Comparison of ENCODE assay signal across 1 cellular context in genomic region chr2:72815655-72816268, GRCh38.
A peak's percentile ranks its signal among the peaks of the same experiment; 100 is the strongest.
TF ChIP-seq lines count a peak whose summit lies in the region.

No MANE protein-coding gene starts in this region.

TF ChIP-seq in HepG2, 621 proteins besides CTCF, POLR2A, EP300 and RAD21 (continued from another document and continues in another):
- TF ChIP-seq, protein P1, sequence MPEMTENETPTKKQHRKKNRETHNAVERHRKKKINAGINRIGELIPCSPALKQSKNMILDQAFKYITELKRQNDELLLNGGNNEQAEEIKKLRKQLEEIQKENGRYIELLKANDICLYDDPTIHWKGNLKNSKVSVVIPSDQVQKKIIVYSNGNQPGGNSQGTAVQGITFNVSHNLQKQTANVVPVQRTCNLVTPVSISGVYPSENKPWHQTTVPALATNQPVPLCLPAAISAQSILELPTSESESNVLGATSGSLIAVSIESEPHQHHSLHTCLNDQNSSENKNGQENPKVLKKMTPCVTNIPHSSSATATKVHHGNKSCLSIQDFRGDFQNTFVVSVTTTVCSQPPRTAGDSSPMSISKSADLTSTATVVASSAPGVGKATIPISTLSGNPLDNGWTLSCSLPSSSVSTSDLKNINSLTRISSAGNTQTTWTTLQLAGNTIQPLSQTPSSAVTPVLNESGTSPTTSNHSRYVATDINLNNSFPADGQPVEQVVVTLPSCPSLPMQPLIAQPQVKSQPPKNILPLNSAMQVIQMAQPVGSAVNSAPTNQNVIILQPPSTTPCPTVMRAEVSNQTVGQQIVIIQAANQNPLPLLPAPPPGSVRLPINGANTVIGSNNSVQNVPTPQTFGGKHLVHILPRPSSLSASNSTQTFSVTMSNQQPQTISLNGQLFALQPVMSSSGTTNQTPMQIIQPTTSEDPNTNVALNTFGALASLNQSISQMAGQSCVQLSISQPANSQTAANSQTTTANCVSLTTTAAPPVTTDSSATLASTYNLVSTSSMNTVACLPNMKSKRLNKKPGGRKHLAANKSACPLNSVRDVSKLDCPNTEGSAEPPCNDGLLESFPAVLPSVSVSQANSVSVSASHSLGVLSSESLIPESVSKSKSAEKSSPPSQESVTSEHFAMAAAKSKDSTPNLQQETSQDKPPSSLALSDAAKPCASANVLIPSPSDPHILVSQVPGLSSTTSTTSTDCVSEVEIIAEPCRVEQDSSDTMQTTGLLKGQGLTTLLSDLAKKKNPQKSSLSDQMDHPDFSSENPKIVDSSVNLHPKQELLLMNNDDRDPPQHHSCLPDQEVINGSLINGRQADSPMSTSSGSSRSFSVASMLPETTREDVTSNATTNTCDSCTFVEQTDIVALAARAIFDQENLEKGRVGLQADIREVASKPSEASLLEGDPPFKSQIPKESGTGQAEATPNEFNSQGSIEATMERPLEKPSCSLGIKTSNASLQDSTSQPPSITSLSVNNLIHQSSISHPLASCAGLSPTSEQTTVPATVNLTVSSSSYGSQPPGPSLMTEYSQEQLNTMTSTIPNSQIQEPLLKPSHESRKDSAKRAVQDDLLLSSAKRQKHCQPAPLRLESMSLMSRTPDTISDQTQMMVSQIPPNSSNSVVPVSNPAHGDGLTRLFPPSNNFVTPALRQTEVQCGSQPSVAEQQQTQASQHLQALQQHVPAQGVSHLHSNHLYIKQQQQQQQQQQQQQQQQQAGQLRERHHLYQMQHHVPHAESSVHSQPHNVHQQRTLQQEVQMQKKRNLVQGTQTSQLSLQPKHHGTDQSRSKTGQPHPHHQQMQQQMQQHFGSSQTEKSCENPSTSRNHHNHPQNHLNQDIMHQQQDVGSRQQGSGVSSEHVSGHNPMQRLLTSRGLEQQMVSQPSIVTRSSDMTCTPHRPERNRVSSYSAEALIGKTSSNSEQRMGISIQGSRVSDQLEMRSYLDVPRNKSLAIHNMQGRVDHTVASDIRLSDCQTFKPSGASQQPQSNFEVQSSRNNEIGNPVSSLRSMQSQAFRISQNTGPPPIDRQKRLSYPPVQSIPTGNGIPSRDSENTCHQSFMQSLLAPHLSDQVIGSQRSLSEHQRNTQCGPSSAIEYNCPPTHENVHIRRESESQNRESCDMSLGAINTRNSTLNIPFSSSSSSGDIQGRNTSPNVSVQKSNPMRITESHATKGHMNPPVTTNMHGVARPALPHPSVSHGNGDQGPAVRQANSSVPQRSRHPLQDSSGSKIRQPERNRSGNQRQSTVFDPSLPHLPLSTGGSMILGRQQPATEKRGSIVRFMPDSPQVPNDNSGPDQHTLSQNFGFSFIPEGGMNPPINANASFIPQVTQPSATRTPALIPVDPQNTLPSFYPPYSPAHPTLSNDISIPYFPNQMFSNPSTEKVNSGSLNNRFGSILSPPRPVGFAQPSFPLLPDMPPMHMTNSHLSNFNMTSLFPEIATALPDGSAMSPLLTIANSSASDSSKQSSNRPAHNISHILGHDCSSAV (CRISPR knock-in tag; IDR thresholded peaks at IDR 0.05; ENCODE audit: borderline replicate concordance) = no peak
- TF ChIP-seq, protein P2, sequence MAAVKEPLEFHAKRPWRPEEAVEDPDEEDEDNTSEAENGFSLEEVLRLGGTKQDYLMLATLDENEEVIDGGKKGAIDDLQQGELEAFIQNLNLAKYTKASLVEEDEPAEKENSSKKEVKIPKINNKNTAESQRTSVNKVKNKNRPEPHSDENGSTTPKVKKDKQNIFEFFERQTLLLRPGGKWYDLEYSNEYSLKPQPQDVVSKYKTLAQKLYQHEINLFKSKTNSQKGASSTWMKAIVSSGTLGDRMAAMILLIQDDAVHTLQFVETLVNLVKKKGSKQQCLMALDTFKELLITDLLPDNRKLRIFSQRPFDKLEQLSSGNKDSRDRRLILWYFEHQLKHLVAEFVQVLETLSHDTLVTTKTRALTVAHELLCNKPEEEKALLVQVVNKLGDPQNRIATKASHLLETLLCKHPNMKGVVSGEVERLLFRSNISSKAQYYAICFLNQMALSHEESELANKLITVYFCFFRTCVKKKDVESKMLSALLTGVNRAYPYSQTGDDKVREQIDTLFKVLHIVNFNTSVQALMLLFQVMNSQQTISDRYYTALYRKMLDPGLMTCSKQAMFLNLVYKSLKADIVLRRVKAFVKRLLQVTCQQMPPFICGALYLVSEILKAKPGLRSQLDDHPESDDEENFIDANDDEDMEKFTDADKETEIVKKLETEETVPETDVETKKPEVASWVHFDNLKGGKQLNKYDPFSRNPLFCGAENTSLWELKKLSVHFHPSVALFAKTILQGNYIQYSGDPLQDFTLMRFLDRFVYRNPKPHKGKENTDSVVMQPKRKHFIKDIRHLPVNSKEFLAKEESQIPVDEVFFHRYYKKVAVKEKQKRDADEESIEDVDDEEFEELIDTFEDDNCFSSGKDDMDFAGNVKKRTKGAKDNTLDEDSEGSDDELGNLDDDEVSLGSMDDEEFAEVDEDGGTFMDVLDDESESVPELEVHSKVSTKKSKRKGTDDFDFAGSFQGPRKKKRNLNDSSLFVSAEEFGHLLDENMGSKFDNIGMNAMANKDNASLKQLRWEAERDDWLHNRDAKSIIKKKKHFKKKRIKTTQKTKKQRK (IDR thresholded peaks at IDR 0.05; ENCODE audit: low read length) = no peak
- TF ChIP-seq MLLT10 (CRISPR knock-in tag; IDR thresholded peaks at IDR 0.05) (no peak), TARDBP (CRISPR knock-in tag; IDR thresholded peaks at IDR 0.05) (no peak), ARNT2 (CRISPR knock-in tag; IDR thresholded peaks at IDR 0.05; ENCODE audit: low read depth) (0 out of 2 replicates have a peak, but pooled peaks have one; percentile 45), ZNF557 (CRISPR knock-in tag; IDR thresholded peaks at IDR 0.05) (no peak), FOXO1 (CRISPR knock-in tag; IDR thresholded peaks at IDR 0.05) (peak; percentile 71), ZNF549 (CRISPR knock-in tag; IDR thresholded peaks at IDR 0.05) (no peak), ZNF737 (CRISPR knock-in tag; IDR thresholded peaks at IDR 0.05; ENCODE audit: borderline replicate concordance) (no peak), ARID5B (CRISPR knock-in tag; IDR thresholded peaks at IDR 0.05) (peak; percentile 78), ZNF180 (CRISPR knock-in tag; IDR thresholded peaks at IDR 0.05; ENCODE audit: borderline replicate concordance, low read depth) (no peak), GPN1 (CRISPR knock-in tag; IDR thresholded peaks at IDR 0.05; ENCODE audit: borderline replicate concordance) (no peak), CBX5 (CRISPR knock-in tag; IDR thresholded peaks at IDR 0.05; ENCODE audit: borderline replicate concordance) (peak; percentile 71; the same call in 1 of the 2 replicates), FOXP1 (IDR thresholded peaks at IDR 0.05) (no peak), FOXP1 (CRISPR knock-in tag; IDR thresholded peaks at IDR 0.05) (peak; percentile 38; the same call in 1 of the 2 replicates), THAP11 (CRISPR knock-in tag; IDR thresholded peaks at IDR 0.05) (peak; percentile 65; the same call in 1 of the 2 replicates), RXRB (CRISPR knock-in tag; IDR thresholded peaks at IDR 0.05; ENCODE audit: borderline replicate concordance) (no peak), ZFY (CRISPR knock-in tag; IDR thresholded peaks at IDR 0.05) (no peak), MEIS1 (CRISPR knock-in tag; IDR thresholded peaks at IDR 0.05; ENCODE audit: borderline replicate concordance) (no peak), GATAD2A (CRISPR knock-in tag; IDR thresholded peaks at IDR 0.05) (peak; percentile 64), SMC3 (IDR thresholded peaks at IDR 0.05; ENCODE audit: low read length) (peak; percentile 32; the same call in 1 of the 2 replicates), TBL1XR1 (IDR thresholded peaks at IDR 0.05; ENCODE audit: borderline replicate concordance, low read length, partially characterized antibody) (no peak), SSRP1 (CRISPR knock-in tag; IDR thresholded peaks at IDR 0.05) (no peak), AKNA (CRISPR knock-in tag; IDR thresholded peaks at IDR 0.05; ENCODE audit: borderline replicate concordance) (no peak), ZKSCAN5 (CRISPR knock-in tag; IDR thresholded peaks at IDR 0.05) (no peak), ZNF709 (CRISPR knock-in tag; IDR thresholded peaks at IDR 0.05) (no peak), ZNF18 (CRISPR knock-in tag; IDR thresholded peaks at IDR 0.05; ENCODE audit: insufficient replicate concordance) (no peak), ZNF3 (CRISPR knock-in tag; IDR thresholded peaks at IDR 0.05) (no peak), RBM22 (optimal IDR thresholded peaks at IDR 0.05; ENCODE audit: low read length) (no peak), ZBTB42 (CRISPR knock-in tag; IDR thresholded peaks at IDR 0.05) (no peak)
- TF ChIP-seq, protein P3, sequence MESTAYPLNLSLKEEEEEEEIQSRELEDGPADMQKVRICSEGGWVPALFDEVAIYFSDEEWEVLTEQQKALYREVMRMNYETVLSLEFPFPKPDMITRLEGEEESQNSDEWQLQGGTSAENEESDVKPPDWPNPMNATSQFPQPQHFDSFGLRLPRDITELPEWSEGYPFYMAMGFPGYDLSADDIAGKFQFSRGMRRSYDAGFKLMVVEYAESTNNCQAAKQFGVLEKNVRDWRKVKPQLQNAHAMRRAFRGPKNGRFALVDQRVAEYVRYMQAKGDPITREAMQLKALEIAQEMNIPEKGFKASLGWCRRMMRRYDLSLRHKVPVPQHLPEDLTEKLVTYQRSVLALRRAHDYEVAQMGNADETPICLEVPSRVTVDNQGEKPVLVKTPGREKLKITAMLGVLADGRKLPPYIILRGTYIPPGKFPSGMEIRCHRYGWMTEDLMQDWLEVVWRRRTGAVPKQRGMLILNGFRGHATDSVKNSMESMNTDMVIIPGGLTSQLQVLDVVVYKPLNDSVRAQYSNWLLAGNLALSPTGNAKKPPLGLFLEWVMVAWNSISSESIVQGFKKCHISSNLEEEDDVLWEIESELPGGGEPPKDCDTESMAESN (CRISPR knock-in tag; conservative IDR thresholded peaks at IDR 0.05) = 0 out of 2 replicates have a peak, but pooled peaks have one; percentile 39
- TF ChIP-seq, protein P4, sequence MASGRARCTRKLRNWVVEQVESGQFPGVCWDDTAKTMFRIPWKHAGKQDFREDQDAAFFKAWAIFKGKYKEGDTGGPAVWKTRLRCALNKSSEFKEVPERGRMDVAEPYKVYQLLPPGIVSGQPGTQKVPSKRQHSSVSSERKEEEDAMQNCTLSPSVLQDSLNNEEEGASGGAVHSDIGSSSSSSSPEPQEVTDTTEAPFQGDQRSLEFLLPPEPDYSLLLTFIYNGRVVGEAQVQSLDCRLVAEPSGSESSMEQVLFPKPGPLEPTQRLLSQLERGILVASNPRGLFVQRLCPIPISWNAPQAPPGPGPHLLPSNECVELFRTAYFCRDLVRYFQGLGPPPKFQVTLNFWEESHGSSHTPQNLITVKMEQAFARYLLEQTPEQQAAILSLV (CRISPR knock-in tag; IDR thresholded peaks at IDR 0.05; ENCODE audit: borderline replicate concordance) = no peak
